ENCODE assay signal across 1 cellular context in the genomic region with DNA sequence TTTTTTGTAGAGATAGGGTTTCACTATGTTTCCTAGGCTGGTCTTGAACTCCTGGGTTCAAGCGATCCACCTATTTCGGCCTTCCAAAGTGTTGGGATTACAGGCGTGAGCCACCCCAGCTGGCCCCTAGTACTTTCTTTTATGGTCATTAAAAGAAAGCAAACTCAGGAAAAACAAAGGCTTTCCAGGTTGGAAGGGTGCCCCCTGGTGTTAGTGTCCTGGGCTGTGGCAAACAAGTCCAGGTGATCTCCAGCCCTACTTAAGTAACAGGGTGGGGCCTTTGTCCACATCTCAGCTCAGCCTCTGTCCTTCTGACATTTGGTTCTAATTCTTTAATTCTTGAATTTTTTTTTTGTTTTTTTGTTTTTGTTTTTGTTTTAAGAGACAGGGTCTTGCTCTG.
TF ChIP-seq lines count a peak whose summit lies in the region.

No MANE protein-coding gene starts in this region.

TF ChIP-seq in HCT116, 20 proteins besides CTCF, POLR2A, EP300 and RAD21 (continued from another document):
- TF ChIP-seq, protein P1, sequence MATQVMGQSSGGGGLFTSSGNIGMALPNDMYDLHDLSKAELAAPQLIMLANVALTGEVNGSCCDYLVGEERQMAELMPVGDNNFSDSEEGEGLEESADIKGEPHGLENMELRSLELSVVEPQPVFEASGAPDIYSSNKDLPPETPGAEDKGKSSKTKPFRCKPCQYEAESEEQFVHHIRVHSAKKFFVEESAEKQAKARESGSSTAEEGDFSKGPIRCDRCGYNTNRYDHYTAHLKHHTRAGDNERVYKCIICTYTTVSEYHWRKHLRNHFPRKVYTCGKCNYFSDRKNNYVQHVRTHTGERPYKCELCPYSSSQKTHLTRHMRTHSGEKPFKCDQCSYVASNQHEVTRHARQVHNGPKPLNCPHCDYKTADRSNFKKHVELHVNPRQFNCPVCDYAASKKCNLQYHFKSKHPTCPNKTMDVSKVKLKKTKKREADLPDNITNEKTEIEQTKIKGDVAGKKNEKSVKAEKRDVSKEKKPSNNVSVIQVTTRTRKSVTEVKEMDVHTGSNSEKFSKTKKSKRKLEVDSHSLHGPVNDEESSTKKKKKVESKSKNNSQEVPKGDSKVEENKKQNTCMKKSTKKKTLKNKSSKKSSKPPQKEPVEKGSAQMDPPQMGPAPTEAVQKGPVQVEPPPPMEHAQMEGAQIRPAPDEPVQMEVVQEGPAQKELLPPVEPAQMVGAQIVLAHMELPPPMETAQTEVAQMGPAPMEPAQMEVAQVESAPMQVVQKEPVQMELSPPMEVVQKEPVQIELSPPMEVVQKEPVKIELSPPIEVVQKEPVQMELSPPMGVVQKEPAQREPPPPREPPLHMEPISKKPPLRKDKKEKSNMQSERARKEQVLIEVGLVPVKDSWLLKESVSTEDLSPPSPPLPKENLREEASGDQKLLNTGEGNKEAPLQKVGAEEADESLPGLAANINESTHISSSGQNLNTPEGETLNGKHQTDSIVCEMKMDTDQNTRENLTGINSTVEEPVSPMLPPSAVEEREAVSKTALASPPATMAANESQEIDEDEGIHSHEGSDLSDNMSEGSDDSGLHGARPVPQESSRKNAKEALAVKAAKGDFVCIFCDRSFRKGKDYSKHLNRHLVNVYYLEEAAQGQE (IDR thresholded peaks at IDR 0.05; ENCODE audit: low read depth), result no peak
- TF ChIP-seq, protein P2, sequence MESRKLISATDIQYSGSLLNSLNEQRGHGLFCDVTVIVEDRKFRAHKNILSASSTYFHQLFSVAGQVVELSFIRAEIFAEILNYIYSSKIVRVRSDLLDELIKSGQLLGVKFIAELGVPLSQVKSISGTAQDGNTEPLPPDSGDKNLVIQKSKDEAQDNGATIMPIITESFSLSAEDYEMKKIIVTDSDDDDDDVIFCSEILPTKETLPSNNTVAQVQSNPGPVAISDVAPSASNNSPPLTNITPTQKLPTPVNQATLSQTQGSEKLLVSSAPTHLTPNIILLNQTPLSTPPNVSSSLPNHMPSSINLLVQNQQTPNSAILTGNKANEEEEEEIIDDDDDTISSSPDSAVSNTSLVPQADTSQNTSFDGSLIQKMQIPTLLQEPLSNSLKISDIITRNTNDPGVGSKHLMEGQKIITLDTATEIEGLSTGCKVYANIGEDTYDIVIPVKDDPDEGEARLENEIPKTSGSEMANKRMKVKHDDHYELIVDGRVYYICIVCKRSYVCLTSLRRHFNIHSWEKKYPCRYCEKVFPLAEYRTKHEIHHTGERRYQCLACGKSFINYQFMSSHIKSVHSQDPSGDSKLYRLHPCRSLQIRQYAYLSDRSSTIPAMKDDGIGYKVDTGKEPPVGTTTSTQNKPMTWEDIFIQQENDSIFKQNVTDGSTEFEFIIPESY (IDR thresholded peaks at IDR 0.05; ENCODE audit: extremely low read depth, insufficient replicate concordance, low read length), result no peak
- TF ChIP-seq SRF (IDR thresholded peaks at IDR 0.05; ENCODE audit: low read depth) (no peak), ZNF274 (IDR thresholded peaks at IDR 0.05; ENCODE audit: low read depth, low read length) (no peak), TCF7L2 (IDR thresholded peaks at IDR 0.05; ENCODE audit: borderline replicate concordance, extremely low read depth, insufficient read depth, insufficient read length) (no peak), JUND (IDR thresholded peaks at IDR 0.05) (no peak)
